Comparison of ENCODE assay signal across 8 cellular contexts in the genomic region with DNA sequence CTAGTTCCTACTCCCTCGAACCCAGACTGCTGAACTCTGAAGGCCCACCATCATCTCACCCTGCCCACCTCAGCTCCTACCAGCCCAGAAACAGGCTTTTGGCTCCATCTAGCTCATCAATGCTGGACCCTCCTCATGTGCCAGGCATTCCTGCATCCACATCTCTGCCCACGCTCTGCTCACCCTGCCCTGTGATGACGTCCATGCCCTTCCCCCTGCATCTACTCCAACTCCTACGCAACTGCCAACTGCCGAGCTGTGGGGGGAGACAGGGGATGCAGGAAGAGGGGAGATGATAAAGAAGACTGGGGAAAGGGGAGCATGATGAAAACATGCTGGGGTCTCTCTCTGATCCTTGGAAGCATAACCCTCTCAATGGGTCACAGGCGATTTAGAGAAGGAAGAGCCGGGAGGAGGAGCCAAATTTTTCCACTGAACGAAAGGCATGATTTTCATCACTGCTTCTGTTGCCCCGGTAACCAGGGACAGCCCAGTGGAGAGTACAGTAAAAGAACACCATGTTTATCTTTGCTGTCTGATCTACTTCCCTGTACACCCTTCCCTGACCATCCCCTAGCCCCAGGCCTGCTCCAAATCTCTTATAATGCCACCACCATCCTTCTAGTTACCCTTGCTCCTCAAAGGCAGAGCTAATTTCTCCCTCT. TPM values are rescaled to one million over a fixed set of nuclear protein-coding genes. Genes with fewer than 3 reads are reported as not detected.
DNase-seq lines count a peak whose midpoint lies in the region; ATAC-seq and TF ChIP-seq lines count a peak whose summit lies in the region.

No MANE protein-coding gene starts in this region.

- no peak for TF ChIP-seq POLR2A in GM18505 (IDR thresholded peaks at IDR 0.05; ENCODE audit: borderline replicate concordance, extremely low read depth, insufficient read depth, insufficient read length)

- ATAC-seq in GM18505 (IDR thresholded peaks at IDR 0.05; ENCODE audit: unreplicated experiment) = no peak

- DNase-seq in AG08396 (ENCODE audit: low spot score) (peak; percentile 78), NCI-H2227 treated with DMSO at 0.1 percent for 48 hours (lab: John Stamatoyannopoulos, UW) (peak; percentile 43), dermis blood vessel endothelial cell (peak; percentile 55), NCI-H1105 treated with DMSO at 0.1 percent for 48 hours (lab: John Stamatoyannopoulos, UW) (no peak), GM19240 (ENCODE audit: insufficient read length, low spot score) (no peak), NOMO-1 (lab: John Stamatoyannopoulos, UW; ENCODE audit: unreplicated experiment in 2 of 2) (no peak)

- H3K9me3 ChIP-seq in mucosa of stomach (ENCODE audit: control insufficient read depth, low read length) = no peaks in the 10 kb centered on the region

- no peaks in the 10 kb centered on the region for H3K27me3 ChIP-seq in mucosa of stomach (ENCODE audit: control insufficient read depth, insufficient read depth, low read length)

- peak overlapping the region; percentile 87 for H3K4me3 ChIP-seq in mucosa of stomach (ENCODE audit: low read length)

- peaks cover 72% of the 10 kb centered on the region for H3K4me1 ChIP-seq in mucosa of stomach (ENCODE audit: control insufficient read depth, insufficient read depth, low read length)

- peak overlapping the region; percentile 96 for H3K9ac ChIP-seq in mucosa of stomach (ENCODE audit: low read length)

- H3K36me3 ChIP-seq in mucosa of stomach (ENCODE audit: control insufficient read depth, insufficient read depth, low read length) = peaks cover 7% of the 10 kb centered on the region

RNA-seq across cellular contexts. Expression of gene CD34, which starts 44.3 kb away (rescaled TPM):
- 62.4 and 126 TPM in 2 replicates for total RNA-seq in dermis blood vessel endothelial cell

Comparison
In these comparisons a context has a peak if more than half of its experiments do, and no peak if none do; other contexts are left out.
1. DNase-seq: peak in AG08396 (single experiment), NCI-H2227 treated with DMSO at 0.1 percent for 48 hours (single experiment) and dermis blood vessel endothelial cell (single experiment); none in NCI-H1105 treated with DMSO at 0.1 percent for 48 hours (single experiment), GM19240 (single experiment) and NOMO-1 (0 of 2).